Comparison of ENCODE assay signal across 11 cellular contexts in the genomic region with DNA sequence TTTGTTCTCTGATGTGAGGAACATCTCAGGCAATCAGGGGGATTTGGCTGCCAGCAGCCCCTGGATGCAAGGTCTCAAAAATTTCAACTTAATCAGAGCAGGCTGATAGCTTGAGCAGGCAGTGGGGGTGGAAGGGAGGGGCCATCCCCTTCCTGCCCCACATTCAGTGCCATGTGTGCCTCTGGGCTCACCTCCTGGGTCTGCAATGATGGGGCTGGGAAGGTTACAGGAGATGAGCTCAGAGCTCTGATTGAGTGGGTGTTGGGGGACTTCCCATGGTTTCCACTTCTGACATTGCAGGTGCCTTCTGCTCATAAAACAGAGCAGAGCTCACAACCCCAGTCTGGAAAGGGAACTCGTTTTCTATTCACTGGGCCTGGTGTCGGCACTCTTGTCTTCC. TPM values are rescaled to one million over a fixed set of nuclear protein-coding genes. Genes with fewer than 3 reads are reported as not detected.
A peak's percentile ranks its signal among the peaks of the same experiment; 100 is the strongest.
DNase-seq lines count a peak whose midpoint lies in the region; ATAC-seq and TF ChIP-seq lines count a peak whose summit lies in the region.
"Had no signal": no experiment of that assay in that cellular context is flagged by ENCODE, and none has a peak within 500 bp of the region (broad histone marks: within the 10 kb centered on the region; RNA-seq: fewer than 3 reads in every experiment).

No MANE protein-coding gene starts in this region.

- no peaks in the 10 kb centered on the region for H3K9me3 ChIP-seq in Karpas-422 (ENCODE audit: low read length)
- no peaks in the 10 kb centered on the region for H3K9me3 ChIP-seq in vagina

- H3K36me3 ChIP-seq in Karpas-422 (ENCODE audit: insufficient read depth, low read length): no peaks in the 10 kb centered on the region
- H3K36me3 ChIP-seq in vagina: no peaks in the 10 kb centered on the region

- no peaks in the 10 kb centered on the region for H3K27me3 ChIP-seq in Karpas-422 (ENCODE audit: low read length)
- no peaks in the 10 kb centered on the region for H3K27me3 ChIP-seq in vagina

- DNase-seq in GM13977 (ENCODE audit: low spot score) (peak; percentile 75), Karpas-422 (no peak), vagina (ENCODE audit: extremely low spot score in 2 of 2) (no peak), chondrocyte (ENCODE audit: low spot score) (no peak)
- peak; percentile 31 for DNase-seq in activated T-helper 9 cell treated with anti-CD3 and anti-CD28 coated beads, Interleukin-2, amount 50 U/mL, for 16 hours (ENCODE audit: low read depth)
- peak; percentile 66 for DNase-seq in stimulated activated CD4-positive, alpha-beta T cell treated with anti-CD3 and anti-CD28 coated beads, Interleukin-4, amount 100 ng/mL, for 1 hour
- DNase-seq: NCI-H2171 had no signal

- TF ChIP-seq CTCF in GM13977 (IDR thresholded peaks at IDR 0.05; ENCODE audit: extremely low read depth, insufficient read depth, missing control alignments) (no peak), vagina (IDR thresholded peaks at IDR 0.05) (no peak), chondrocyte (IDR thresholded peaks at IDR 0.05) (no peak)

- intact Hi-C loops in vagina (cut with DNase I): loop anchor here (10.0 kb wide), 1 partner anchor 685 kb away; no protein-coding TSS in a partner anchor

- no peaks in the 10 kb centered on the region for H3K9me3 Mint-ChIP-seq in chondrocyte (ENCODE audit: low read depth)

- no peak for TF ChIP-seq POLR2A in vagina (IDR thresholded peaks at IDR 0.05)

- no peak overlapping the region for H3K27ac ChIP-seq in Karpas-422 (ENCODE audit: low read length)
- no peak overlapping the region for H3K27ac ChIP-seq in vagina

- peaks cover 9% of the 10 kb centered on the region for H3K36me3 Mint-ChIP-seq in chondrocyte (ENCODE audit: low read depth)

- H3K4me2 ChIP-seq in Karpas-422 (ENCODE audit: low read depth, low read length, poor library complexity, severe bottlenecking): no peak overlapping the region

- no peaks in the 10 kb centered on the region for H3K9me2 ChIP-seq in Karpas-422 (replicated peaks; ENCODE audit: insufficient read depth, low read length)

- no peak overlapping the region for H3K27ac Mint-ChIP-seq in chondrocyte (ENCODE audit: unreplicated experiment)

- H3K79me2 ChIP-seq in Karpas-422 (ENCODE audit: low read length): no peaks in the 10 kb centered on the region

- H3K9ac ChIP-seq in Karpas-422 (ENCODE audit: low read length): no peak overlapping the region

- H3K4me3 Mint-ChIP-seq in chondrocyte (ENCODE audit: unreplicated experiment): no peak overlapping the region

- H2AFZ ChIP-seq in Karpas-422 (ENCODE audit: low read length): no peak overlapping the region

- no peaks in the 10 kb centered on the region for H3K4me1 Mint-ChIP-seq in chondrocyte (ENCODE audit: low read depth)

- in situ Hi-C loops in GM13977 (cut with MboI; ENCODE audit: low pct_unique_long_range_greater_than_20kb, low sequenced_read_pairs, unreplicated experiment): no loop called here

- no peak overlapping the region for H3K4me3 ChIP-seq in Karpas-422 (ENCODE audit: low read length)
- no peak overlapping the region for H3K4me3 ChIP-seq in vagina

- no peaks in the 10 kb centered on the region for H4K20me1 ChIP-seq in Karpas-422 (ENCODE audit: insufficient read depth, low read depth, low read length)

- no peaks in the 10 kb centered on the region for H3K27me3 Mint-ChIP-seq in chondrocyte (ENCODE audit: low read depth)

- peak; percentile 72 for ATAC-seq in HG03280 (IDR thresholded peaks at IDR 0.05; ENCODE audit: unreplicated experiment)
- no peak for ATAC-seq in HG03175 (IDR thresholded peaks at IDR 0.05; ENCODE audit: unreplicated experiment)

- H3K4me1 ChIP-seq in Karpas-422 (ENCODE audit: low read length) (no peaks in the 10 kb centered on the region), vagina (peaks cover 35% of the 10 kb centered on the region)

RNA-seq across cellular contexts. Expression of a gene that starts 37.0 kb away (rescaled TPM):
- 7.7 and 8.3 TPM in 2 replicates for total RNA-seq in Karpas-422 (2014; rRNA removed; shearing (Covaris generic); ENCODE audit: low replicate concordance)
- total RNA-seq in vagina: 12.8 TPM
- total RNA-seq in chondrocyte: 7.1 to 8.7 TPM (median 8.2 TPM) in 3 replicates

RNA-seq across cellular contexts. Expression of a gene that starts 38.4 kb away (rescaled TPM):
- 0.04 TPM in 1 of 2 replicates, not detected in the other for total RNA-seq in Karpas-422 (2014; rRNA removed; shearing (Covaris generic); ENCODE audit: low replicate concordance)
- total RNA-seq in vagina (129 TPM), chondrocyte (0.17 to 0.22 TPM (median 0.21 TPM) in 3 replicates)
- total RNA-seq: SK-MEL-5 had no signal

RNA-seq across cellular contexts. Expression of a gene that starts 46.2 kb away (rescaled TPM):
- total RNA-seq in Karpas-422 (2014; rRNA removed; shearing (Covaris generic); ENCODE audit: low replicate concordance): not detected in 2 replicates
- total RNA-seq in vagina (not detected), chondrocyte (not detected in 3 replicates)
- total RNA-seq: mucosa of gallbladder, SK-MEL-5 had no signal

RNA-seq across cellular contexts. Expression of a gene that starts 54.8 kb away (rescaled TPM):
- total RNA-seq in Karpas-422 (2014; rRNA removed; shearing (Covaris generic); ENCODE audit: low replicate concordance): not detected in 2 replicates
- total RNA-seq in vagina: not detected
- total RNA-seq in chondrocyte: 11.4 TPM in 1 of 3 replicates, not detected in the others
- total RNA-seq: SK-MEL-5 had no signal

Comparison
In these comparisons a context has a peak if more than half of its experiments do, and no peak if none do; other contexts are left out.
1. DNase-seq: peak in GM13977 (single experiment), activated T-helper 9 cell treated with anti-CD3 and anti-CD28 coated beads, Interleukin-2, amount 50 U/mL, for 16 hours (single experiment) and stimulated activated CD4-positive, alpha-beta T cell treated with anti-CD3 and anti-CD28 coated beads, Interleukin-4, amount 100 ng/mL, for 1 hour (single experiment); none in Karpas-422 (single experiment), vagina (0 of 2) and chondrocyte (single experiment).
2. RNA of a gene that starts 38.4 kb away (total RNA-seq): 129 TPM in vagina (single experiment); 0.17 to 0.22 TPM in chondrocyte and 0.04 TPM in Karpas-422; every median in the first group is over 100 times any median in the second.